In genomic region chr11:75553889-75554257, GRCh38 we compare ENCODE assay signal across 12 cellular contexts. TPM values are rescaled to one million over a fixed set of nuclear protein-coding genes. Genes with fewer than 3 reads are reported as not detected.
DNase-seq lines count a peak whose midpoint lies in the region; ATAC-seq and TF ChIP-seq lines count a peak whose summit lies in the region.
"Had no signal": no experiment of that assay in that cellular context is flagged by ENCODE, and none has a peak within 500 bp of the region (broad histone marks: within the 10 kb centered on the region; RNA-seq: fewer than 3 reads in every experiment).

No MANE protein-coding gene starts in this region.

- DNase-seq in caudate nucleus (lab: John Stamatoyannopoulos, UW) = no peak
- DNase-seq in lung (ENCODE audit: low spot score) = no peak
- DNase-seq in activated gamma-delta T cell treated with Interleukin-2 at 50 U/mL for 16 hours = no peak
- no peak for DNase-seq in activated CD4-positive, alpha-beta T cell treated with anti-CD3 and anti-CD28 coated beads for 36 hours
- DNase-seq in naive thymus-derived CD4-positive, alpha-beta T cell = no peak
- DNase-seq: activated CD4-positive, CD25-positive, alpha-beta regulatory T cell; stimulated activated naive CD4-positive, alpha-beta T cell treated with Interleukin-2 at 50 U/mL for 16 hours had no signal

- ATAC-seq in lung (ENCODE audit: insufficient read depth, low FRiP score) = no peak
- ATAC-seq in activated CD4-positive, alpha-beta T cell treated with anti-CD3 and anti-CD28 coated beads for 36 hours = no peak
- no peak for ATAC-seq in GM19397 (IDR thresholded peaks at IDR 0.05; ENCODE audit: unreplicated experiment)
- no peak for ATAC-seq in naive thymus-derived CD4-positive, alpha-beta T cell

- H3K27me3 Mint-ChIP-seq in activated CD4-positive, alpha-beta T cell treated with anti-CD3 and anti-CD28 coated beads for 36 hours = no peaks in the 10 kb centered on the region
- peaks cover 0 to 9% (median 0%) of the 10 kb centered on the region in 5 donors for H3K27me3 Mint-ChIP-seq in naive thymus-derived CD4-positive, alpha-beta T cell

- H3K4me1 ChIP-seq in HUES6 (ENCODE audit: control insufficient read depth, insufficient read depth, low read length) = peaks cover 48% of the 10 kb centered on the region
- H3K4me1 ChIP-seq in lung (ENCODE audit: control insufficient read depth in 2 of 2, insufficient read depth in 2 of 2, low read length in 2 of 2) = peaks cover 3 to 19% of the 10 kb centered on the region in 2 donors
- no peaks in the 10 kb centered on the region for H3K4me1 ChIP-seq in naive thymus-derived CD4-positive, alpha-beta T cell (ENCODE audit: control insufficient read depth in 2 of 2, insufficient read depth in 2 of 2, low read length in 2 of 2)

- no peaks in the 10 kb centered on the region for H3K27me3 ChIP-seq in HUES6 (ENCODE audit: control insufficient read depth, insufficient read depth, low read length)
- H3K27me3 ChIP-seq in lung (ENCODE audit: control insufficient read depth, insufficient read depth) = no peaks in the 10 kb centered on the region
- H3K27me3 ChIP-seq in naive thymus-derived CD4-positive, alpha-beta T cell (ENCODE audit: control insufficient read depth in 2 of 2, insufficient read depth in 2 of 2, low read length in 2 of 2) = no peaks in the 10 kb centered on the region

- peaks cover 6% of the 10 kb centered on the region for H3K9me3 ChIP-seq in HUES6 (ENCODE audit: control insufficient read depth, insufficient read depth, low read depth, low read length)
- no peaks in the 10 kb centered on the region for H3K9me3 ChIP-seq in lung (ENCODE audit: control insufficient read depth in 2 of 2, insufficient read depth in 1 of 2, low read length in 1 of 2)
- H3K9me3 ChIP-seq in naive thymus-derived CD4-positive, alpha-beta T cell (ENCODE audit: control insufficient read depth in 2 of 3, low read length in 3 of 3) = no peaks in the 10 kb centered on the region

- H3K4me1 Mint-ChIP-seq in activated CD4-positive, alpha-beta T cell treated with anti-CD3 and anti-CD28 coated beads for 36 hours = peaks cover 2% of the 10 kb centered on the region
- peaks cover 0 to 2% (median 0%) of the 10 kb centered on the region in 7 donors for H3K4me1 Mint-ChIP-seq in naive thymus-derived CD4-positive, alpha-beta T cell

- CTCF ChIA-PET in activated CD4-positive, alpha-beta T cell treated with anti-CD3 and anti-CD28 coated beads for 36 hours (lab: Charles Lee) = interaction anchor here (1.0 to 1.4 kb wide), 5 partner anchors 69 to 274 kb away, joined by 3 to 5 read pairs (median 3); partner anchors contain the start of gene MAP6
- CTCF ChIA-PET in naive thymus-derived CD4-positive, alpha-beta T cell (lab: Charles Lee) = interaction anchor here (0.6 kb wide), 1 partner anchor 844 kb away, joined by 3 read pairs; no protein-coding TSS in a partner anchor

- no peaks in the 10 kb centered on the region for H3K36me3 ChIP-seq in HUES6 (ENCODE audit: control insufficient read depth, insufficient read depth, low read length)
- no peaks in the 10 kb centered on the region for H3K36me3 ChIP-seq in lung (ENCODE audit: control insufficient read depth in 2 of 2, insufficient read depth in 2 of 2, low read length in 2 of 2)
- no peaks in the 10 kb centered on the region for H3K36me3 ChIP-seq in naive thymus-derived CD4-positive, alpha-beta T cell (ENCODE audit: control insufficient read depth in 2 of 3, insufficient read depth in 3 of 3, low read length in 3 of 3)

- 66 to 100% methylated on average over 1 of the region's 1 CpG for WGBS in lung, 2 donors

- no peak overlapping the region for H3K27ac Mint-ChIP-seq in activated CD4-positive, alpha-beta T cell treated with anti-CD3 and anti-CD28 coated beads for 36 hours
- H3K27ac Mint-ChIP-seq in naive thymus-derived CD4-positive, alpha-beta T cell = no peak overlapping the region
- H3K27ac Mint-ChIP-seq: activated T-helper 2 cell treated with anti-CD3 and anti-CD28 coated beads, Interferon-gamma antibody, Interleukin-2, Interleukin-4, amounts not matched to agents 10 μg/mL and 5 μg/mL and 100 μg/mL, durations not matched to agents 14 hours and 24 hours and 36 hours; natural killer cell treated with Interleukin-12 subunit alpha and Interleukin-12 subunit beta and Interleukin-15 and Interleukin-18, amount 100 ng/mL, for 72 hours had no signal

- no peak overlapping the region for H3K4me3 Mint-ChIP-seq in activated CD4-positive, alpha-beta T cell treated with anti-CD3 and anti-CD28 coated beads for 36 hours
- no peak overlapping the region for H3K4me3 Mint-ChIP-seq in naive thymus-derived CD4-positive, alpha-beta T cell
- H3K4me3 Mint-ChIP-seq: natural killer cell treated with Interleukin-12 subunit alpha and Interleukin-12 subunit beta and Interleukin-15 and Interleukin-18, amount 100 ng/mL, for 72 hours had no signal

- no peak for TF ChIP-seq CTCF in lung (IDR thresholded peaks at IDR 0.05; ENCODE audit: control extremely low read depth, extremely low read depth)

- no peaks in the 10 kb centered on the region for H3K9me3 Mint-ChIP-seq in activated CD4-positive, alpha-beta T cell treated with anti-CD3 and anti-CD28 coated beads for 36 hours (ENCODE audit: low read depth)
- peaks cover 0 to under 1% (median 0%) of the 10 kb centered on the region in 11 donors for H3K9me3 Mint-ChIP-seq in naive thymus-derived CD4-positive, alpha-beta T cell
- H3K9me3 Mint-ChIP-seq: activated T-helper 2 cell treated with anti-CD3 and anti-CD28 coated beads, Interferon-gamma antibody, Interleukin-2, Interleukin-4, amounts not matched to agents 10 μg/mL and 5 μg/mL and 100 μg/mL, durations not matched to agents 14 hours and 24 hours and 36 hours; natural killer cell treated with Interleukin-12 subunit alpha and Interleukin-12 subunit beta and Interleukin-15 and Interleukin-18, amount 100 ng/mL, for 72 hours had no signal

- H3K4me3 ChIP-seq in HUES6 (ENCODE audit: low read depth, low read length) (no peak overlapping the region), lung (no peak overlapping the region)
- H3K4me3 ChIP-seq in naive thymus-derived CD4-positive, alpha-beta T cell (ENCODE audit: low read length) = no peak overlapping the region

- intact Hi-C loops in activated CD4-positive, alpha-beta T cell treated with anti-CD3 and anti-CD28 coated beads for 36 hours (cut with DNase I, micrococcal nuclease) = no loop called here
- intact Hi-C loops in naive thymus-derived CD4-positive, alpha-beta T cell (cut with micrococcal nuclease) = no loop called here

- H3K9ac ChIP-seq in HUES6 (ENCODE audit: low read length) = peak overlapping the region; percentile 33

- POLR2A ChIA-PET in activated CD4-positive, alpha-beta T cell treated with anti-CD3 and anti-CD28 coated beads for 36 hours (lab: Charles Lee) = interaction anchor here (0.9 kb wide), 1 partner anchor 9 kb away, joined by 4 read pairs; the partner anchor contains the start of gene SERPINH1
- POLR2A ChIA-PET in naive thymus-derived CD4-positive, alpha-beta T cell (lab: Charles Lee) = no interaction called here

- H3K27ac ChIP-seq in HUES6 (ENCODE audit: low read depth, low read length) = 0 out of 2 replicates have a peak overlapping the region, but pooled peaks have one; percentile 27
- H3K27ac ChIP-seq in caudate nucleus (ENCODE audit: low read depth, low read length) = peak overlapping the region; percentile 72
- H3K27ac ChIP-seq in lung (ENCODE audit: low read depth in 1 of 2, low read length in 1 of 2) = peak overlapping the region; percentile 2 to 86
- peak overlapping the region; percentile 92 for H3K27ac ChIP-seq in temporal lobe (ENCODE audit: low read depth, low read length)
- no peak overlapping the region for H3K27ac ChIP-seq in naive thymus-derived CD4-positive, alpha-beta T cell (ENCODE audit: low read depth, low read length)

- no peaks in the 10 kb centered on the region for H3K36me3 Mint-ChIP-seq in activated CD4-positive, alpha-beta T cell treated with anti-CD3 and anti-CD28 coated beads for 36 hours (ENCODE audit: low read depth)
- H3K36me3 Mint-ChIP-seq in naive thymus-derived CD4-positive, alpha-beta T cell = no peaks in the 10 kb centered on the region
- H3K36me3 Mint-ChIP-seq: natural killer cell treated with Interleukin-12 subunit alpha and Interleukin-12 subunit beta and Interleukin-15 and Interleukin-18, amount 100 ng/mL, for 72 hours had no signal

RNA-seq across cellular contexts. Expression of gene SERPINH1, which starts 8.2 kb away (rescaled TPM):
- total RNA-seq in lung (100 to 1,000 TPM; 234 to 585 TPM), temporal lobe (27.8 TPM)
- 100 to 1,000 TPM; 112 to 340 TPM for polyA plus RNA-seq in lung
- 10 to 100 TPM; 20.3 to 23.1 TPM for total RNA-seq in activated CD4-positive, alpha-beta T cell treated with anti-CD3 and anti-CD28 coated beads for 36 hours
- total RNA-seq in naive thymus-derived CD4-positive, alpha-beta T cell = 10 to 100 TPM in 3 of 5 experiments, 1 to 10 TPM in 2; 5.1 to 19.9 (median 13.2) TPM
- 1 to 10 TPM; 2.9 to 7.8 TPM for polyA plus RNA-seq in naive thymus-derived CD4-positive, alpha-beta T cell

RNA-seq across cellular contexts. Expression of gene GDPD5, which starts 28.1 kb away (rescaled TPM):
- 10 to 100 TPM; 15.9 to 24.7 TPM for total RNA-seq in lung
- polyA plus RNA-seq in lung = 1 to 10 TPM; 6.2 to 8.2 TPM
- 9.6 TPM for total RNA-seq in temporal lobe
- total RNA-seq in activated CD4-positive, alpha-beta T cell treated with anti-CD3 and anti-CD28 coated beads for 36 hours = 10 to 100 TPM; 16.8 to 22.0 TPM
- total RNA-seq in naive thymus-derived CD4-positive, alpha-beta T cell = 10 to 100 TPM; 18.0 to 50.3 (median 24.7) TPM
- 1 to 10 TPM; 3.9 to 7.1 TPM for polyA plus RNA-seq in naive thymus-derived CD4-positive, alpha-beta T cell
